34 cellular contexts compared by ENCODE assay signal in the genomic region with DNA sequence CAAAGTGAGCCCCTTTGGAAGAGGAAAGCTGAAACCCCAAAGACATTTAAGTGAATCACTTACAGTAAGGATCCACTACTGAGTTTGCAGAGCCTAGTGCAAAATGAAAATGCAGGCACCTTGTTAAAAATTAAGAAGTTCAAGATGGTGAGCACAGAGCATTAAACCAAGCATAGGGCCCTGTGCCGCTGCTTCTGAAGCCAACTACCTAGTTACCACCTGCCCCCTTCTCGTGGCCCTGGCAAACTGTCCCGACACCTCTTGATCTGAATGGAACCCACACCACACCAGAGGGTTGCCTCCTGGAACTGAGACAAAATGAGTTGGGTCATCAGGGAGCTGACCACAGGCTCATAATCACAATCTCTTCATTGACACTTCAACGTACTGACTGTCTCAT. TPM values are rescaled to one million over a fixed set of nuclear protein-coding genes. Genes with fewer than 3 reads are reported as not detected.
DNase-seq lines count a peak whose midpoint lies in the region; ATAC-seq, FAIRE-seq and TF ChIP-seq lines count a peak whose summit lies in the region.
"Had no signal": no experiment of that assay in that cellular context is flagged by ENCODE, and none has a peak within 500 bp of the region (broad histone marks: within the 10 kb centered on the region; RNA-seq: fewer than 3 reads in every experiment).

No MANE protein-coding gene starts in this region.

- H3K4me1 Mint-ChIP-seq in T-helper 17 cell: peaks cover 22% of the 10 kb centered on the region
- peaks cover 19 to 65% (median 53%) of the 10 kb centered on the region in 7 donors for H3K4me1 Mint-ChIP-seq in naive thymus-derived CD4-positive, alpha-beta T cell

- no peak for FAIRE-seq in urothelium cell line (lab: Jason Lieb, UNC)
- FAIRE-seq: GM12878, keratinocyte had no signal

- CTCF ChIA-PET in naive thymus-derived CD4-positive, alpha-beta T cell (lab: Charles Lee): interaction anchor here (1.1 to 4.2 kb wide), 3 partner anchors 9 to 52 kb away, joined by 3 to 75 read pairs (median 4); no protein-coding TSS in a partner anchor

- H3K79me2 ChIP-seq in DOHH2 (ENCODE audit: control insufficient read depth, low read length): peaks cover 5% of the 10 kb centered on the region

- H3K36me3 ChIP-seq in BLaER1 treated with 17β-estradiol and CSF1 and Interleukin-3, amounts not matched to agents 10 nM and 100 nM: 0 out of 22 replicates have a peak, but pooled peaks cover 0 to 3% (median 0%) of the 10 kb centered on the region in 11 experiments
- peaks cover 6% of the 10 kb centered on the region; the same call in 1 of the 2 replicates for H3K36me3 ChIP-seq in DOHH2 (ENCODE audit: control insufficient read depth, low read length)
- H3K36me3 ChIP-seq in naive thymus-derived CD4-positive, alpha-beta T cell (ENCODE audit: control insufficient read depth in 2 of 3, insufficient read depth in 3 of 3, low read length in 3 of 3): no peaks in the 10 kb centered on the region
- H3K36me3 ChIP-seq: thyroid gland, vagina, WERI-Rb-1 had no signal

- H3K36me3 Mint-ChIP-seq in T-helper 17 cell (ENCODE audit: low read depth): no peaks in the 10 kb centered on the region
- peaks cover 0 to 4% (median 0%) of the 10 kb centered on the region in 5 donors for H3K36me3 Mint-ChIP-seq in naive thymus-derived CD4-positive, alpha-beta T cell
- H3K36me3 Mint-ChIP-seq: natural killer cell had no signal

- H3K27ac Mint-ChIP-seq in T-helper 17 cell: peak overlapping the region; percentile 97
- H3K27ac Mint-ChIP-seq in naive thymus-derived CD4-positive, alpha-beta T cell: peak overlapping the region in 8 of 9 donors; percentile 56 to 96 (median 94)

- H3K4me3 ChIP-seq in BLaER1 treated with 17β-estradiol and CSF1 and Interleukin-3, amounts not matched to agents 10 nM and 100 nM: no peak overlapping the region
- peak overlapping the region; percentile 74 for H3K4me3 ChIP-seq in DOHH2 (ENCODE audit: low read length)
- no peak overlapping the region for H3K4me3 ChIP-seq in naive thymus-derived CD4-positive, alpha-beta T cell (ENCODE audit: low read length)
- H3K4me3 ChIP-seq: left ventricle myocardium inferior, thyroid gland, vagina had no signal

- intact Hi-C loops in naive thymus-derived CD4-positive, alpha-beta T cell (cut with micrococcal nuclease): no loop called here

- no peak for TF ChIP-seq CTCF in DOHH2 (IDR thresholded peaks at IDR 0.05; ENCODE audit: low read depth, low read length, poor library complexity, severe bottlenecking)

- H3K9me3 ChIP-seq in BLaER1 treated with 17β-estradiol and CSF1 and Interleukin-3, amounts not matched to agents 10 nM and 100 nM (replicated peaks in 1 of 11): no peaks in the 10 kb centered on the region
- H3K9me3 ChIP-seq in DOHH2 (ENCODE audit: control insufficient read depth, insufficient read depth, low read length): no peaks in the 10 kb centered on the region
- no peaks in the 10 kb centered on the region for H3K9me3 ChIP-seq in T-helper 17 cell (ENCODE audit: control insufficient read depth, low read length, poor library complexity, severe bottlenecking)
- H3K9me3 ChIP-seq in naive thymus-derived CD4-positive, alpha-beta T cell (ENCODE audit: control insufficient read depth in 2 of 3, low read length in 3 of 3): no peaks in the 10 kb centered on the region
- H3K9me3 ChIP-seq: left ventricle myocardium inferior, thyroid gland, vagina had no signal

- H3K27me3 Mint-ChIP-seq in T-helper 17 cell: no peaks in the 10 kb centered on the region
- H3K27me3 Mint-ChIP-seq in naive thymus-derived CD4-positive, alpha-beta T cell: peaks cover 0 to 16% (median 0%) of the 10 kb centered on the region in 5 donors
- H3K27me3 Mint-ChIP-seq: central memory CD8-positive, alpha-beta T cell had no signal

- no peaks in the 10 kb centered on the region for H3K9me2 ChIP-seq in DOHH2 (replicated peaks; ENCODE audit: control insufficient read depth, low read length)

- peak overlapping the region in 8 of 11 experiments; percentile 83 to 100 (median 98); a peak in 16 of 22 replicates for H3K27ac ChIP-seq in BLaER1 treated with 17β-estradiol and CSF1 and Interleukin-3, amounts not matched to agents 10 nM and 100 nM
- peak overlapping the region; percentile 100 for H3K27ac ChIP-seq in DOHH2 (ENCODE audit: low read depth, low read length)
- no peak overlapping the region for H3K27ac ChIP-seq in naive thymus-derived CD4-positive, alpha-beta T cell (ENCODE audit: low read depth, low read length)
- H3K27ac ChIP-seq: vagina, WERI-Rb-1 had no signal

- H3K4me2 ChIP-seq in BLaER1 treated with 17β-estradiol and CSF1 and Interleukin-3, amounts not matched to agents 10 nM and 100 nM: peak overlapping the region in 9 of 11 experiments; percentile 83 to 95 (median 92); a peak in 19 of 22 replicates
- H3K4me2 ChIP-seq in DOHH2 (ENCODE audit: low read length): peak overlapping the region; percentile 99

- H3K4me1 ChIP-seq in BLaER1 treated with 17β-estradiol and CSF1 and Interleukin-3, amounts not matched to agents 10 nM and 100 nM: peaks cover 53 to 90% (median 80%) of the 10 kb centered on the region in 10 experiments
- peaks cover 96% of the 10 kb centered on the region for H3K4me1 ChIP-seq in DOHH2 (ENCODE audit: control insufficient read depth, low read length)
- H3K4me1 ChIP-seq in naive thymus-derived CD4-positive, alpha-beta T cell (ENCODE audit: control insufficient read depth in 2 of 2, insufficient read depth in 2 of 2, low read length in 2 of 2): peaks cover 27 to 43% of the 10 kb centered on the region in 2 donors
- H3K4me1 ChIP-seq: vagina had no signal

- ATAC-seq in T-helper 17 cell (no peak), HG03159 (IDR thresholded peaks at IDR 0.05; ENCODE audit: unreplicated experiment) (no peak)
- ATAC-seq in naive thymus-derived CD4-positive, alpha-beta T cell: no peak
- ATAC-seq: esophagus mucosa, GM12878, natural killer cell had no signal

- H4K20me1 ChIP-seq in BLaER1 treated with 17β-estradiol and CSF1 and Interleukin-3, amounts not matched to agents 10 nM and 100 nM: no peaks in the 10 kb centered on the region
- H4K20me1 ChIP-seq in DOHH2 (ENCODE audit: control insufficient read depth, insufficient read depth, low read depth, low read length): no peaks in the 10 kb centered on the region

- no peaks in the 10 kb centered on the region for H3K9me3 Mint-ChIP-seq in naive thymus-derived CD4-positive, alpha-beta T cell
- H3K9me3 Mint-ChIP-seq: central memory CD8-positive, alpha-beta T cell; dendritic cell treated with granulocyte-macrophage colony-stimulating factor and Interleukin-4, amounts not matched to agents 40 ng/mL and 50 ng/mL, for 4 days; natural killer cell had no signal

- peak overlapping the region in 6 of 11 experiments; percentile 82 to 91 (median 86); a peak in 12 of 22 replicates for H3K9ac ChIP-seq in BLaER1 treated with 17β-estradiol and CSF1 and Interleukin-3, amounts not matched to agents 10 nM and 100 nM

- DNase-seq in T-helper 17 cell: no peak
- DNase-seq in naive thymus-derived CD4-positive, alpha-beta T cell: no peak
- DNase-seq in GDM1 (lab: John Stamatoyannopoulos, UW): no peak
- no peak for DNase-seq in urothelium cell line (ENCODE audit: low spot score)
- DNase-seq in MV-4-11 (lab: John Stamatoyannopoulos, UW): no peak
- DNase-seq: ACHN; activated CD4-positive, alpha-beta T cell treated with anti-CD3 and anti-CD28 coated beads for 48 hours; activated gamma-delta T cell treated with Interleukin-2 at 50 U/mL for 16 hours; activated T-cell treated with anti-CD3 and anti-CD28 coated beads, Interleukin-2, amount 50 U/mL, for 48 hours; foreskin fibroblast; head of caudate nucleus; KG1; left ventricle myocardium inferior; midbrain; natural killer cell; NCI-H146; NCI-H345; NCI-H69; nucleus accumbens; stimulated activated CD4-positive, alpha-beta T cell treated with anti-CD3 and anti-CD28 coated beads, Interleukin-4, amount 100 ng/mL, for 1 hour; thyroid gland; WERI-Rb-1 had no signal

- POLR2A ChIA-PET in naive thymus-derived CD4-positive, alpha-beta T cell (lab: Charles Lee): interaction anchor here (0.7 kb wide), 1 partner anchor 18 kb away, joined by 3 read pairs; no protein-coding TSS in a partner anchor

- peaks cover 35% of the 10 kb centered on the region for H3F3A ChIP-seq in DOHH2 (ENCODE audit: control insufficient read depth, insufficient read depth)

- H3K4me3 Mint-ChIP-seq in T-helper 17 cell: no peak overlapping the region
- H3K4me3 Mint-ChIP-seq in naive thymus-derived CD4-positive, alpha-beta T cell: peak overlapping the region in 5 of 10 donors; percentile 26 to 56 (median 47)
- H3K4me3 Mint-ChIP-seq: dendritic cell treated with granulocyte-macrophage colony-stimulating factor and Interleukin-4, amounts not matched to agents 40 ng/mL and 50 ng/mL, for 4 days; natural killer cell had no signal

- no peaks in the 10 kb centered on the region for H3K27me3 ChIP-seq in BLaER1 treated with 17β-estradiol and CSF1 and Interleukin-3, amounts not matched to agents 10 nM and 100 nM
- H3K27me3 ChIP-seq in DOHH2 (ENCODE audit: control insufficient read depth, low read length): no peaks in the 10 kb centered on the region
- no peaks in the 10 kb centered on the region for H3K27me3 ChIP-seq in naive thymus-derived CD4-positive, alpha-beta T cell (ENCODE audit: control insufficient read depth in 2 of 2, insufficient read depth in 2 of 2, low read length in 2 of 2)
- H3K27me3 ChIP-seq: thyroid gland, vagina had no signal

RNA-seq across cellular contexts. Expression of a gene that starts 25.6 kb away (rescaled TPM):
- total RNA-seq in T-helper 17 cell: under 1 TPM; 0.42 to 0.52 TPM
- total RNA-seq in naive thymus-derived CD4-positive, alpha-beta T cell: under 1 TPM in 4 of 5 experiments, not detected in 1; 0.10 to 0.35 (median 0.22) TPM
- under 1 TPM in 1 of 2 donors, not detected in 1; 0.48 TPM for polyA plus RNA-seq in naive thymus-derived CD4-positive, alpha-beta T cell
- total RNA-seq: GM12878 had no signal
- polyA plus RNA-seq: GM12878 had no signal

RNA-seq across cellular contexts. Expression of a gene that starts 42.8 kb away (rescaled TPM):
- not detected for total RNA-seq in T-helper 17 cell
- total RNA-seq in naive thymus-derived CD4-positive, alpha-beta T cell: not detected
- not detected for polyA plus RNA-seq in naive thymus-derived CD4-positive, alpha-beta T cell
- total RNA-seq: esophagus mucosa, GM12878, left ventricle myocardium inferior, natural killer cell, pulmonary artery endothelial cell, thyroid gland, vagina had no signal
- polyA plus RNA-seq: adipose tissue, BJ, keratinocyte had no signal
